In the genomic region with DNA sequence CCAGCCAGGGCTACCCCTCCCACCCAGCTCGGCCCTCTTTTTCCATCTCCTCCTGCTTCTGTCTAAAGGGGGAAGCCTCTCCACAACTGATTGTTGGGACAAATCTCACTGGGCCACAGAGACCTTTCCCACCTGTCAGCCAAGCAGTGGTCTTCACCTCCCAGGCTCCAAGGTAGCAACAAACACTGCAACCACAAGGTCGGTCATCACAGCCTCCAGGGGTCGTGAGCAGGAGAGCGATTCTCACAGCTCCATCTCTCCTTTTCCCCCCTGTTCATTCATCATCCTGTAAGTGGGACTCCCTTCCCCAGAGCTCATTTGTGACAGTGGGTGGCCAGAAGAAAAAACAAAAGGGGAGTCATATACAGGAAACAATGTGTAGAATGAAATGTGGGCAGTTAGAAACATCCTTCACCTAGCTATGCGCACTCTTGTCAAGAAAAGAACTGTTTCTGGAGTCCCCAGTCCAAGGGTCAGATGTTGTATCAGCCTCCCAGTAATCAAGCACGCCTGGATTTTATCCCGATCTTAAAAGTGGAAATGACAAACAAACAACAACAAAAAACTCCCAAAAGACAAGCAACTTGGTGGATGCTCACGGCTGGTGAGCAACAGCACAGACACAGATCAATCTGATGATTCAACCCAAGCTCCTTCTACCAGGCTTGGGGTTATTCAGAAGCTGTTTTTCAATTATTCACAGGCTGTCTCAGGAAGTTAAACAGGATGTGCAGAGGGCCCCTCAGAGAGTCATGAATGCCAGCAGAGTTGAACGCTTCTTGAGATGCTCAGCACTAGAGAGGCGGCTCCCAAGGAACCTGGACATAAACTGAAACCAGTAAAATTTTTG, we compare ENCODE assay signal across 11 cellular contexts. TPM values are rescaled to one million over a fixed set of nuclear protein-coding genes. Genes with fewer than 3 reads are reported as not detected.
DNase-seq lines count a peak whose midpoint lies in the region; ATAC-seq lines count a peak whose summit lies in the region.
"Had no signal": no experiment of that assay in that cellular context is flagged by ENCODE, and none has a peak within 500 bp of the region (broad histone marks: within the 10 kb centered on the region; RNA-seq: fewer than 3 reads in every experiment).

No MANE protein-coding gene starts in this region.

- DNase-seq in HCEC 1CT: peak; percentile 56
- peak in 28 of 34 experiments; percentile 6 to 64 (median 25) for DNase-seq in T-cell
- peak; percentile 40 for DNase-seq in activated naive CD4-positive, alpha-beta T cell treated with anti-CD3 and anti-CD28 coated beads, Interleukin-2, amount 50 U/mL, for 16 hours
- DNase-seq in skeletal muscle cell (ENCODE audit: low read depth): peak; percentile 14
- DNase-seq in midbrain (lab: John Stamatoyannopoulos, UW): no peak
- no peak for DNase-seq in NCI-H1694 treated with DMSO at 0.1 percent for 48 hours (lab: John Stamatoyannopoulos, UW)
- DNase-seq: Caco-2, upper lobe of right lung had no signal

- peaks cover 43 to 50% (median 48%) of the 10 kb centered on the region in 3 donors for H3K4me1 Mint-ChIP-seq in T-cell

- peak; percentile 95 to 99 (median 96) for ATAC-seq in T-cell (replicated peaks in 1 of 4)
- ATAC-seq in GM19463 (IDR thresholded peaks at IDR 0.05; ENCODE audit: unreplicated experiment): no peak
- ATAC-seq in HG03432 (IDR thresholded peaks at IDR 0.05; ENCODE audit: unreplicated experiment): no peak
- ATAC-seq: upper lobe of right lung had no signal

- POLR2A ChIA-PET in T-cell (lab: Charles Lee): no interaction called here

- no peaks in the 10 kb centered on the region for H3K36me3 Mint-ChIP-seq in T-cell

- H3K27me3 Mint-ChIP-seq in T-cell: no peaks in the 10 kb centered on the region

- peak overlapping the region; percentile 98 to 99 for H3K27ac Mint-ChIP-seq in T-cell

- H3K4me3 ChIP-seq in skeletal muscle cell (ENCODE audit: low read depth, low read length): no peak overlapping the region
- H3K4me3 ChIP-seq: upper lobe of right lung had no signal

- H3K4me3 Mint-ChIP-seq in T-cell: peak overlapping the region; percentile 64 to 69 (median 66)

- H3K9me3 Mint-ChIP-seq in T-cell: no peaks in the 10 kb centered on the region

- CTCF ChIA-PET in T-cell (lab: Charles Lee): no interaction called here

RNA-seq across cellular contexts. Expression of a gene that starts 22.4 kb away (rescaled TPM):
- total RNA-seq in T-cell: not detected
- total RNA-seq: Caco-2, myocyte, upper lobe of right lung had no signal

Comparison
In these comparisons a context has a peak if more than half of its experiments do, and no peak if none do; other contexts are left out.
1. DNase-seq: peak in HCEC 1CT (single experiment), T-cell (28 of 34), activated naive CD4-positive, alpha-beta T cell treated with anti-CD3 and anti-CD28 coated beads, Interleukin-2, amount 50 U/mL, for 16 hours (single experiment) and skeletal muscle cell (single experiment); none in midbrain (single experiment) and NCI-H1694 treated with DMSO at 0.1 percent for 48 hours (single experiment).
2. ATAC-seq: peak in T-cell (4 of 4); none in GM19463 (single experiment) and HG03432 (single experiment).